Comparison of ENCODE assay signal across 27 cellular contexts in the genomic region with DNA sequence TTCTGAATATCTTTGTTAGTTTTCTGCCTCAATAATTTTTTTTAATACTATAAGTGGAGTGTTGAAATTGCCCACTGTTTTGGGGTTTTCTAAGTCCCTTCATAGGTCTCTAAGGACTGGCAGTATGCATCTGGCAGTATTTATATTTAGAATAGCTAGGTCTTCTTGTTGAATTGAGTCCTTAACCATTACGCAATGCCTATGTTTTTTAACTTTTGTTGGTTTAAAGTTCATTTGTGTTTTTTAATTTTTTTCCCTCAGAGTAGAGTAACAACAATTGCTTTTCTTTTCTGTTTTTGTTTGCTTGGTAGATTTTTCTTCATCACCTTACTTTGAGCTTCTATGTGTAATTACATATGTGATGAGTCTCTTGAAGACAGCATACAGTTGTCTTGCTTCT.
"Had no signal": no experiment of that assay in that cellular context is flagged by ENCODE, and none has a peak within 500 bp of the region (broad histone marks: within the 10 kb centered on the region; RNA-seq: fewer than 3 reads in every experiment).

No MANE protein-coding gene starts in this region.

- H3K9me3 ChIP-seq: testis, thyroid gland, uterus, vagina had no signal

- H3K27me3 ChIP-seq: stomach, suprapubic skin, testis, thyroid gland, tibial artery, tibial nerve, transverse colon, upper lobe of left lung, upper lobe of right lung, uterus, vagina had no signal

- DNase-seq: stimulated activated CD4-positive, alpha-beta T cell treated with anti-CD3 and anti-CD28 coated beads, Interleukin-2, amount 100 ng/mL, for 48 hours; stimulated activated CD4-positive, alpha-beta T cell treated with anti-CD3 and anti-CD28 coated beads, Interleukin-4, amount 100 ng/mL, for 1 hour; stimulated activated CD4-positive, alpha-beta T cell treated with anti-CD3 and anti-CD28 coated beads, Interleukin-4, amount 100 ng/mL, for 24 hours; stimulated activated CD4-positive, alpha-beta T cell treated with anti-CD3 and anti-CD28 coated beads, Interleukin-4, amount 100 ng/mL, for 4 hours; stimulated activated CD8-positive, alpha-beta memory T cell treated with anti-CD3 and anti-CD28 coated beads, Interleukin-4, amount 100 ng/mL, for 48 hours; stimulated activated naive B cell treated with anti-CD40 and anti-IgM and Interleukin-4, amounts not matched to agents 10 μg/mL and 1 μg/mL and 100 μg/mL, for 72 hours; stimulated activated naive CD4-positive, alpha-beta T cell; stimulated activated naive CD4-positive, alpha-beta T cell treated with Interleukin-2 at 50 U/mL for 16 hours; stimulated activated naive CD8-positive, alpha-beta T cell treated with anti-CD3 and anti-CD28 coated beads, Interleukin-15, amount 100 ng/mL, for 72 hours; stimulated activated naive CD8-positive, alpha-beta T cell treated with anti-CD3 and anti-CD28 coated beads, Interleukin-15, Interleukin-2, amounts not matched to agents 100 U/mL and 50 U/mL, for 24 hours; stomach; substantia nigra; testis; thyroid gland; tibial artery; transverse colon; trophoblast cell; upper lobe of left lung; upper lobe of right lung; uterus had no signal

- FAIRE-seq: urothelium cell line had no signal

- H3K4me1 ChIP-seq: stomach, suprapubic skin, testis, thyroid gland, tibial artery, tibial nerve, transverse colon, upper lobe of left lung, upper lobe of right lung, uterus, vagina had no signal

- ATAC-seq: stimulated activated effector memory CD8-positive, alpha-beta T cell treated with anti-CD3 and anti-CD28 coated beads, Interleukin-12 subunit alpha, Interleukin-12 subunit beta, amount 100 ng/mL, for 72 hours; stimulated activated memory B cell treated with anti-CD40 and anti-IgM and Interleukin-4, amounts not matched to agents 10 μg/mL and 1 μg/mL and 100 μg/mL, for 72 hours; stimulated activated naive B cell treated with anti-CD40 and anti-IgM and Interleukin-4, amounts not matched to agents 10 μg/mL and 1 μg/mL and 100 μg/mL, for 72 hours; stimulated activated naive CD8-positive, alpha-beta T cell treated with anti-CD3 and anti-CD28 coated beads, Interleukin-15, amount 100 ng/mL, for 72 hours; stimulated activated naive CD8-positive, alpha-beta T cell treated with anti-CD3 and anti-CD28 coated beads, Interleukin-15, Interleukin-2, amounts not matched to agents 100 U/mL and 50 U/mL, for 24 hours; upper lobe of right lung had no signal

- H3K36me3 ChIP-seq: stomach, suprapubic skin, thoracic aorta, thyroid gland, tibial artery, tibial nerve, transverse colon, upper lobe of left lung, upper lobe of right lung, uterus, vagina had no signal

- H3K27ac ChIP-seq: stomach, suprapubic skin, testis, thoracic aorta, thyroid gland, tibial artery, tibial nerve, transverse colon, upper lobe of left lung, upper lobe of right lung, uterus, vagina had no signal

- H3K4me3 ChIP-seq: stomach, suprapubic skin, testis, thoracic aorta, thyroid gland, tibial artery, tibial nerve, transverse colon, upper lobe of left lung, upper lobe of right lung, uterus, vagina had no signal
